In genomic region chr2:8548065-8548870, GRCh38 we compare ENCODE assay signal across 14 cellular contexts.
DNase-seq lines count a peak whose midpoint lies in the region; ATAC-seq and TF ChIP-seq lines count a peak whose summit lies in the region.
"Had no signal": no experiment of that assay in that cellular context is flagged by ENCODE, and none has a peak within 500 bp of the region (broad histone marks: within the 10 kb centered on the region; RNA-seq: fewer than 3 reads in every experiment).

No MANE protein-coding gene starts in this region.

- no peaks in the 10 kb centered on the region for H3K79me2 ChIP-seq in GM23248 (ENCODE audit: insufficient read depth)

- H3K9me3 Mint-ChIP-seq in mesothelial cell of epicardium: no peaks in the 10 kb centered on the region

- H3K4me1 ChIP-seq in left ventricle myocardium inferior: peaks cover 25% of the 10 kb centered on the region
- H3K4me1 ChIP-seq in heart right ventricle: peaks cover 0 to 39% (median 28%) of the 10 kb centered on the region in 9 donors
- H3K4me1 ChIP-seq in thyroid gland: peaks cover 19 to 23% of the 10 kb centered on the region in 2 donors
- peaks cover 20% of the 10 kb centered on the region for H3K4me1 ChIP-seq in GM23248 (ENCODE audit: insufficient read depth)

- peak overlapping the region; percentile 44 for H3K27ac Mint-ChIP-seq in mesothelial cell of epicardium

- H3K9me3 ChIP-seq in left ventricle myocardium inferior (replicated peaks) (no peaks in the 10 kb centered on the region), heart right ventricle (no peaks in the 10 kb centered on the region), WERI-Rb-1 (ENCODE audit: severe bottlenecking) (no peaks in the 10 kb centered on the region), thyroid gland (no peaks in the 10 kb centered on the region), GM23248 (ENCODE audit: low read depth) (no peaks in the 10 kb centered on the region)
- H3K9me3 ChIP-seq: vagina had no signal

- TF ChIP-seq POLR2A in thyroid gland (IDR thresholded peaks at IDR 0.05): no peak

- WGBS in heart right ventricle, 2 donors: 89 to 91% methylated on average over 11 of the region's 11 CpGs
- 67 to 82% methylated on average over 6 to 11 of the region's 11 CpGs for WGBS in thyroid gland, 2 donors
- 89 to 90% methylated on average over 11 of the region's 11 CpGs for WGBS in GM23248 (ENCODE audit: low coverage in 1 of 2, low lambda C conversion rate in 2 of 2, missing lambda C conversion rate in 2 of 2), 2 experiments

- no peaks in the 10 kb centered on the region for H3K9me2 ChIP-seq in GM23248 (ENCODE audit: insufficient read depth)

- peak; percentile 11 for DNase-seq in left ventricle myocardium inferior
- DNase-seq in heart right ventricle: no peak
- no peak for DNase-seq in WERI-Rb-1
- DNase-seq in mesothelial cell of epicardium (ENCODE audit: low spot score in 2 of 2, unreplicated experiment in 2 of 2): no peak
- peak; percentile 36 to 57 for DNase-seq in thyroid gland
- DNase-seq in GM23248: no peak
- DNase-seq in NCI-H2081 (lab: John Stamatoyannopoulos, UW): no peak
- DNase-seq: effector CD4-positive, alpha-beta T cell; EL; foreskin fibroblast; NCI-H1092; stimulated activated CD4-positive, alpha-beta T cell treated with anti-CD3 and anti-CD28 coated beads, Interleukin-1b, Interleukin-23, amount 100 ng/mL, for 48 hours had no signal

- no peak overlapping the region for H3K9ac ChIP-seq in GM23248

- intact Hi-C loops in left ventricle myocardium inferior (cut with micrococcal nuclease): no loop called here
- intact Hi-C loops in heart right ventricle (cut with DNase I): loop anchor here in 2 of 10 donors (10.0 kb wide), 1 partner anchor 137 kb away; the partner anchor contains the start of gene ID2 (in 2 of the 2)
- intact Hi-C loops in thyroid gland (cut with DNase I): no loop called here

- H3K4me3 Mint-ChIP-seq in mesothelial cell of epicardium: no peak overlapping the region

- H3K27me3 ChIP-seq in left ventricle myocardium inferior (ENCODE audit: low read depth) (no peaks in the 10 kb centered on the region), heart right ventricle (no peaks in the 10 kb centered on the region), WERI-Rb-1 (ENCODE audit: insufficient read depth, low read depth, severe bottlenecking) (no peaks in the 10 kb centered on the region), thyroid gland (no peaks in the 10 kb centered on the region), GM23248 (replicated peaks; ENCODE audit: insufficient read depth) (no peaks in the 10 kb centered on the region)
- H3K27me3 ChIP-seq: vagina had no signal

- H3K36me3 Mint-ChIP-seq in mesothelial cell of epicardium: no peaks in the 10 kb centered on the region

- H4K20me1 ChIP-seq in GM23248 (ENCODE audit: insufficient read depth): no peaks in the 10 kb centered on the region

- no peak for ATAC-seq in heart right ventricle
- ATAC-seq in GM21825 (IDR thresholded peaks at IDR 0.05; ENCODE audit: unreplicated experiment): no peak

- H3K36me3 ChIP-seq in left ventricle myocardium inferior (no peaks in the 10 kb centered on the region), heart right ventricle (no peaks in the 10 kb centered on the region), WERI-Rb-1 (no peaks in the 10 kb centered on the region), thyroid gland (no peaks in the 10 kb centered on the region), GM23248 (ENCODE audit: low read depth) (no peaks in the 10 kb centered on the region)
- H3K36me3 ChIP-seq: vagina had no signal

- no peaks in the 10 kb centered on the region for H3K27me3 Mint-ChIP-seq in mesothelial cell of epicardium (ENCODE audit: low read depth)

- in situ Hi-C loops in GM23248 (cut with MboI): no loop called here

- TF ChIP-seq CTCF in left ventricle myocardium inferior (IDR thresholded peaks at IDR 0.05; ENCODE audit: borderline replicate concordance): no peak
- no peak for TF ChIP-seq CTCF in heart right ventricle (IDR thresholded peaks at IDR 0.05)
- peak; percentile 24 for TF ChIP-seq CTCF in WERI-Rb-1 (IDR thresholded peaks at IDR 0.05; ENCODE audit: low read depth, low read length)
- no peak for TF ChIP-seq CTCF in mesothelial cell of epicardium (IDR thresholded peaks at IDR 0.05; ENCODE audit: unreplicated experiment)
- TF ChIP-seq CTCF in thyroid gland (IDR thresholded peaks at IDR 0.05): peak in 2 of 6 experiments; percentile 7 to 10

- no peak overlapping the region for H2AFZ ChIP-seq in GM23248

- H3K4me3 ChIP-seq in left ventricle myocardium inferior (no peak overlapping the region), heart right ventricle (no peak overlapping the region), WERI-Rb-1 (ENCODE audit: low read depth, low read length) (no peak overlapping the region), thyroid gland (replicated peaks in 1 of 3) (no peak overlapping the region), GM23248 (no peak overlapping the region)
- H3K4me3 ChIP-seq: vagina had no signal

- H3K4me1 Mint-ChIP-seq in mesothelial cell of epicardium: peaks cover 21% of the 10 kb centered on the region

- peaks cover 13% of the 10 kb centered on the region for H3F3A ChIP-seq in GM23248 (ENCODE audit: insufficient read depth)

- H3K4me2 ChIP-seq in GM23248 (ENCODE audit: unreplicated experiment): no peak overlapping the region

- no peak overlapping the region for H3K27ac ChIP-seq in left ventricle myocardium inferior (replicated peaks)
- no peak overlapping the region for H3K27ac ChIP-seq in heart right ventricle
- no peak overlapping the region for H3K27ac ChIP-seq in WERI-Rb-1
- peak overlapping the region in 1 of 3 donors; percentile 20 for H3K27ac ChIP-seq in thyroid gland
- no peak overlapping the region for H3K27ac ChIP-seq in GM23248
- H3K27ac ChIP-seq: vagina had no signal

Comparison
In these comparisons a context has a peak if more than half of its experiments do, and no peak if none do; other contexts are left out.
1. DNase-seq: peak in left ventricle myocardium inferior (single experiment) and thyroid gland (2 of 2); none in heart right ventricle (0 of 2), WERI-Rb-1 (single experiment), mesothelial cell of epicardium (0 of 2), GM23248 (single experiment) and NCI-H2081 (0 of 2).